Comparison of ENCODE assay signal across 15 cellular contexts in the genomic region with DNA sequence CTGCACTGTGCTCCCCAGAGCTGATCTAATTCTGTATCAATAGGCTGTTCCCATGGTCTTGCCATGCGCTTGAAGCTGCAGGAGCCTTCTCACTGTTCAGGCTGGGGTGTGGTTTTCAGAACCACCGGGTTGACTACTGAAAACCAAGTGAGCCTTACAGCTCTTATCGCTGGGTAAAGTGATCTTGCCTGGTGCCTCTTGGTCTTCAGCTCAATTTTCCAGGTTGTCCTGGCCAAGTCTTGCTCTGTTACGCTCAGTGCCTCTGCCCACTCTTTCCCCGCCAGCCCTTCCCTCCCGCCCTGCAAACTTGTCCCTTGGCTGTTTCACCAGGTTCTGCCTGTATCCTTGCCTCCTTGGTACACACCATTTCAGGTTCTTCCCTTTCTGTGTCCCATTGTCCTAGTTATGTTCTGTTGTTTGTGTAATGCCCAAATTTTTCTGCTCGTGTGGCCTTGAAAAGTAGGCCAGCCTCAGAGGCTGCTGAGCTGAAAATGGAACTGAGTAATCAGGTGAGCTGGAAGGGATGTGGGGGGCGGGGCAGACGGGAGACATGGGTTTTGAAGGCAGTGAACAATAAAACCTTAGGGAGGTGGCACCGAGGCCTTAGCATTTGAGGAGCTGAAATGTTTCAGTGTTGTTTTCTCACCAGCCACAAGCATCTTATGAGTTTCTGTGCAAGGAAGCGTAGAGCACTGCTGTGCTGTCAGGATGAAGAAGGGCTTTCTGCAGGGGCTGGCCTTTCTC. TPM values are rescaled to one million over a fixed set of nuclear protein-coding genes. Genes with fewer than 3 reads are reported as not detected.
DNase-seq lines count a peak whose midpoint lies in the region; ATAC-seq and TF ChIP-seq lines count a peak whose summit lies in the region.
"Had no signal": no experiment of that assay in that cellular context is flagged by ENCODE, and none has a peak within 500 bp of the region (broad histone marks: within the 10 kb centered on the region; RNA-seq: fewer than 3 reads in every experiment).

No MANE protein-coding gene starts in this region.

- no peak overlapping the region for H3K18ac ChIP-seq in neuronal stem cell (ENCODE audit: low read length)

- H3K36me3 ChIP-seq in neuronal stem cell (replicated peaks in 1 of 2; ENCODE audit: control insufficient read depth in 2 of 2, insufficient read depth in 2 of 2, low read length in 2 of 2) = peaks cover 32 to 71% of the 10 kb centered on the region in 2 donors
- H3K36me3 ChIP-seq in suprapubic skin = peaks cover 56% of the 10 kb centered on the region

- ATAC-seq in GM21367 (IDR thresholded peaks at IDR 0.05; ENCODE audit: unreplicated experiment) = peak; percentile 52
- no peak for ATAC-seq in activated naive CD8-positive, alpha-beta T cell treated with anti-CD3 and anti-CD28 coated beads, Interleukin-2, amount 50 U/mL, for 24 hours
- ATAC-seq in HG02642 (IDR thresholded peaks at IDR 0.05; ENCODE audit: poor library complexity, unreplicated experiment) = no peak

- H3K27me3 ChIP-seq in neuronal stem cell (ENCODE audit: control insufficient read depth in 3 of 3, insufficient read depth in 3 of 3, low read depth in 1 of 3, low read length in 3 of 3) (peaks cover 0 to 2% (median 0%) of the 10 kb centered on the region in 3 experiments), suprapubic skin (no peaks in the 10 kb centered on the region)
- H3K27me3 ChIP-seq: right atrium auricular region, testis had no signal

- H3K9me3 ChIP-seq in neuronal stem cell (replicated peaks in 1 of 2; ENCODE audit: control insufficient read depth in 2 of 2, insufficient read depth in 1 of 2, low read depth in 1 of 2, low read length in 2 of 2) (no peaks in the 10 kb centered on the region), suprapubic skin (no peaks in the 10 kb centered on the region)
- H3K9me3 ChIP-seq: right atrium auricular region, testis had no signal

- TF ChIP-seq EP300 in suprapubic skin (IDR thresholded peaks at IDR 0.05) = no peak

- H2AK5ac ChIP-seq in neuronal stem cell (ENCODE audit: low read depth, low read length) = no peak overlapping the region

- H3K27ac ChIP-seq in neuronal stem cell (replicated peaks; ENCODE audit: low read length) (no peak overlapping the region), suprapubic skin (no peak overlapping the region)
- H3K27ac ChIP-seq: right atrium auricular region, testis had no signal

- CTCF ChIA-PET in activated CD4-positive, alpha-beta T cell treated with anti-CD3 and anti-CD28 coated beads, Interleukin-2, amount 10 ng/mL, durations not matched to agents 7 days and 5 days (lab: Charles Lee) = interaction anchor here (0.8 to 1.6 kb wide), 3 partner anchors 10 to 13 kb away, joined by 3 to 6 read pairs (median 4); a partner anchor contains a TSS

- no peak overlapping the region for H2BK15ac ChIP-seq in neuronal stem cell (ENCODE audit: low read length)

- no peak overlapping the region for H3K14ac ChIP-seq in neuronal stem cell (ENCODE audit: low read length)

- no peak overlapping the region for H2AFZ ChIP-seq in neuronal stem cell (ENCODE audit: low read length)

- no peak overlapping the region for H3K9ac ChIP-seq in neuronal stem cell (ENCODE audit: low read depth, low read length, poor library complexity)

- no peak for TF ChIP-seq POLR2A in suprapubic skin (IDR thresholded peaks at IDR 0.05)

- H3K27ac Mint-ChIP-seq in activated CD4-positive, alpha-beta T cell treated with anti-CD3 and anti-CD28 coated beads, Interleukin-2, amount 10 ng/mL, durations not matched to agents 7 days and 5 days = no peak overlapping the region
- H3K27ac Mint-ChIP-seq in activated naive CD8-positive, alpha-beta T cell treated with anti-CD3 and anti-CD28 coated beads, Interleukin-2, amount 50 U/mL, for 24 hours = peak overlapping the region; percentile 64

- H3K4ac ChIP-seq in neuronal stem cell (ENCODE audit: low read length) = no peak overlapping the region

- peaks cover 0 to 2% of the 10 kb centered on the region in 2 donors for H3K4me1 ChIP-seq in neuronal stem cell (ENCODE audit: control insufficient read depth in 2 of 2, insufficient read depth in 1 of 2, low read depth in 1 of 2, low read length in 2 of 2)
- H3K4me1 ChIP-seq in suprapubic skin = peaks cover 20% of the 10 kb centered on the region

- H3K36me3 Mint-ChIP-seq in activated CD4-positive, alpha-beta T cell treated with anti-CD3 and anti-CD28 coated beads, Interleukin-2, amount 10 ng/mL, durations not matched to agents 7 days and 5 days (ENCODE audit: low read depth) = peaks cover 57% of the 10 kb centered on the region
- H3K36me3 Mint-ChIP-seq in activated naive CD8-positive, alpha-beta T cell treated with anti-CD3 and anti-CD28 coated beads, Interleukin-2, amount 50 U/mL, for 24 hours (ENCODE audit: low read depth) = peaks cover 43% of the 10 kb centered on the region

- H4K91ac ChIP-seq in neuronal stem cell (ENCODE audit: low read depth, low read length, poor library complexity) = no peak overlapping the region

- WGBS in neuronal stem cell (ENCODE audit: extremely low coverage in 2 of 2, insufficient read length in 2 of 2, insufficient replicate concordance in 1 of 2), 2 donors = no CpG with 5 or more reads among the region's 11 CpGs
- WGBS in suprapubic skin = 87% methylated on average over 11 of the region's 11 CpGs

- DNase-seq in activated CD4-positive, alpha-beta T cell treated with anti-CD3 and anti-CD28 coated beads for 4 hours = peak; percentile 18 to 23
- DNase-seq in activated CD4-positive, alpha-beta T cell treated with anti-CD3 and anti-CD28 coated beads, Interleukin-2, amount 10 ng/mL, durations not matched to agents 7 days and 5 days = no peak
- no peak for DNase-seq in activated naive CD8-positive, alpha-beta T cell treated with anti-CD3 and anti-CD28 coated beads, Interleukin-2, amount 50 U/mL, for 24 hours
- DNase-seq in neuronal stem cell (ENCODE audit: low spot score) = no peak
- DNase-seq in suprapubic skin (ENCODE audit: low spot score in 2 of 2) = no peak
- no peak for DNase-seq in H4 (ENCODE audit: low spot score)
- DNase-seq: aorta, immature natural killer cell, NCI-H2029, NCI-H526 treated with DMSO at 0.1 percent for 48 hours, T1000, testis had no signal

- no peak overlapping the region for H3K4me2 ChIP-seq in neuronal stem cell (ENCODE audit: insufficient read depth, low read length, poor library complexity, severe bottlenecking)

- H2BK5ac ChIP-seq in neuronal stem cell (ENCODE audit: low read length) = no peak overlapping the region

- peaks cover 2% of the 10 kb centered on the region for H3K79me1 ChIP-seq in neuronal stem cell (ENCODE audit: low read depth, low read length)

- no peaks in the 10 kb centered on the region for H3K27me3 Mint-ChIP-seq in activated CD4-positive, alpha-beta T cell treated with anti-CD3 and anti-CD28 coated beads, Interleukin-2, amount 10 ng/mL, durations not matched to agents 7 days and 5 days
- no peaks in the 10 kb centered on the region for H3K27me3 Mint-ChIP-seq in activated naive CD8-positive, alpha-beta T cell treated with anti-CD3 and anti-CD28 coated beads, Interleukin-2, amount 50 U/mL, for 24 hours

- H3K23ac ChIP-seq in neuronal stem cell (ENCODE audit: low read depth, low read length, poor library complexity) = no peak overlapping the region

- H3K4me3 ChIP-seq in neuronal stem cell (ENCODE audit: low read length in 2 of 2) = no peak overlapping the region
- no peak overlapping the region for H3K4me3 ChIP-seq in suprapubic skin
- H3K4me3 ChIP-seq: right atrium auricular region, testis had no signal

- H3K9me3 Mint-ChIP-seq in activated CD4-positive, alpha-beta T cell treated with anti-CD3 and anti-CD28 coated beads, Interleukin-2, amount 10 ng/mL, durations not matched to agents 7 days and 5 days = no peaks in the 10 kb centered on the region
- H3K9me3 Mint-ChIP-seq in activated naive CD8-positive, alpha-beta T cell treated with anti-CD3 and anti-CD28 coated beads, Interleukin-2, amount 50 U/mL, for 24 hours = no peaks in the 10 kb centered on the region
- H3K9me3 Mint-ChIP-seq: immature natural killer cell had no signal

- POLR2A ChIA-PET in activated CD4-positive, alpha-beta T cell treated with anti-CD3 and anti-CD28 coated beads, Interleukin-2, amount 10 ng/mL, durations not matched to agents 7 days and 5 days (lab: Charles Lee) = interaction anchor here (0.8 kb wide), 1 partner anchor 11 kb away, joined by 3 read pairs; a partner anchor contains a TSS

- H2BK12ac ChIP-seq in neuronal stem cell (ENCODE audit: low read length) = no peak overlapping the region

- no peak overlapping the region for H2BK120ac ChIP-seq in neuronal stem cell (ENCODE audit: low read depth, low read length)

- H3K4me3 Mint-ChIP-seq in activated CD4-positive, alpha-beta T cell treated with anti-CD3 and anti-CD28 coated beads, Interleukin-2, amount 10 ng/mL, durations not matched to agents 7 days and 5 days = no peak overlapping the region
- H3K4me3 Mint-ChIP-seq in activated naive CD8-positive, alpha-beta T cell treated with anti-CD3 and anti-CD28 coated beads, Interleukin-2, amount 50 U/mL, for 24 hours = no peak overlapping the region
- H3K4me3 Mint-ChIP-seq: immature natural killer cell had no signal

- peak overlapping the region; percentile 43 for H4K8ac ChIP-seq in neuronal stem cell (ENCODE audit: low read depth, low read length)

- peaks cover 24% of the 10 kb centered on the region for H3K4me1 Mint-ChIP-seq in activated CD4-positive, alpha-beta T cell treated with anti-CD3 and anti-CD28 coated beads, Interleukin-2, amount 10 ng/mL, durations not matched to agents 7 days and 5 days
- peaks cover 26% of the 10 kb centered on the region for H3K4me1 Mint-ChIP-seq in activated naive CD8-positive, alpha-beta T cell treated with anti-CD3 and anti-CD28 coated beads, Interleukin-2, amount 50 U/mL, for 24 hours

- no peak for TF ChIP-seq CTCF in suprapubic skin (IDR thresholded peaks at IDR 0.05)

RNA-seq across cellular contexts. Expression of a gene that starts 11.2 kb away (rescaled TPM):
- 10 to 100 TPM; 40.1 to 41.0 TPM for total RNA-seq in activated CD4-positive, alpha-beta T cell treated with anti-CD3 and anti-CD28 coated beads, Interleukin-2, amount 10 ng/mL, durations not matched to agents 7 days and 5 days
- polyA plus RNA-seq in neuronal stem cell (2013, experiment 1 of 2) = 19.9 TPM
- 21.0 TPM for polyA plus RNA-seq in neuronal stem cell (2013, experiment 2 of 2)
- 10 to 100 TPM; 31.7 to 47.3 (median 39.1) TPM for total RNA-seq in suprapubic skin
- 8.5 and 8.6 TPM in 2 replicates for total RNA-seq in H4 (2014; rRNA removed; shearing (Covaris generic))

RNA-seq across cellular contexts. Expression of a gene that starts 21.6 kb away (rescaled TPM):
- 1 to 10 TPM; 1.4 to 2.2 TPM for total RNA-seq in activated CD4-positive, alpha-beta T cell treated with anti-CD3 and anti-CD28 coated beads, Interleukin-2, amount 10 ng/mL, durations not matched to agents 7 days and 5 days
- polyA plus RNA-seq in neuronal stem cell (2013, experiment 1 of 2) = 1.3 TPM
- 1.2 TPM for polyA plus RNA-seq in neuronal stem cell (2013, experiment 2 of 2)
- 1 to 10 TPM; 1.7 to 7.1 (median 2.6) TPM for total RNA-seq in suprapubic skin
- 0.06 TPM in 1 of 2 replicates, not detected in the other for total RNA-seq in H4 (2014; rRNA removed; shearing (Covaris generic))

Comparison
In these comparisons a context has a peak if more than half of its experiments do, and no peak if none do; other contexts are left out.
1. DNase-seq: peak in activated CD4-positive, alpha-beta T cell treated with anti-CD3 and anti-CD28 coated beads for 4 hours (2 of 2); none in activated CD4-positive, alpha-beta T cell treated with anti-CD3 and anti-CD28 coated beads, Interleukin-2, amount 10 ng/mL, durations not matched to agents 7 days and 5 days (single experiment), activated naive CD8-positive, alpha-beta T cell treated with anti-CD3 and anti-CD28 coated beads, Interleukin-2, amount 50 U/mL, for 24 hours (single experiment), neuronal stem cell (single experiment), suprapubic skin (0 of 2) and H4 (single experiment).